9 cellular contexts compared by ENCODE assay signal in genomic region chr18:46623541-46623940, GRCh38. TPM values are rescaled to one million over a fixed set of nuclear protein-coding genes. Genes with fewer than 3 reads are reported as not detected.
A peak's percentile ranks its signal among the peaks of the same experiment; 100 is the strongest.
DNase-seq lines count a peak whose midpoint lies in the region; ATAC-seq, FAIRE-seq and TF ChIP-seq lines count a peak whose summit lies in the region.
"Had no signal": no experiment of that assay in that cellular context is flagged by ENCODE, and none has a peak within 500 bp of the region (broad histone marks: within the 10 kb centered on the region; RNA-seq: fewer than 3 reads in every experiment).

No MANE protein-coding gene starts in this region.

- H3K4me3 ChIP-seq in GM06990 (replicated peaks; ENCODE audit: low read depth, low read length) = no peak overlapping the region
- H3K4me3 ChIP-seq in endothelial cell of umbilical vein (replicated peaks in 1 of 3; ENCODE audit: insufficient read depth in 1 of 3, low read depth in 1 of 3, low read length in 3 of 3) = no peak overlapping the region
- no peak overlapping the region for H3K4me3 ChIP-seq in rectal smooth muscle tissue (ENCODE audit: low read length)

- H3K4me3 Mint-ChIP-seq in activated CD4-positive, alpha-beta memory T cell treated with anti-CD3 and anti-CD28 coated beads, Interleukin-2, amount 10 ng/mL, durations not matched to agents 7 days and 5 days = no peak overlapping the region

- peaks cover 11% of the 10 kb centered on the region for H3K27me3 Mint-ChIP-seq in activated CD4-positive, alpha-beta memory T cell treated with anti-CD3 and anti-CD28 coated beads, Interleukin-2, amount 10 ng/mL, durations not matched to agents 7 days and 5 days

- H3K27ac Mint-ChIP-seq in activated CD4-positive, alpha-beta memory T cell treated with anti-CD3 and anti-CD28 coated beads, Interleukin-2, amount 10 ng/mL, durations not matched to agents 7 days and 5 days = peak overlapping the region; percentile 51

- H3K9me1 ChIP-seq in endothelial cell of umbilical vein (replicated peaks; ENCODE audit: control insufficient read depth, extremely low read depth, insufficient read depth, low read length) = no peaks in the 10 kb centered on the region

- POLR2A ChIA-PET in activated CD4-positive, alpha-beta memory T cell treated with anti-CD3 and anti-CD28 coated beads, Interleukin-2, amount 10 ng/mL, durations not matched to agents 7 days and 5 days (lab: Charles Lee) = interaction anchor here (1.2 to 1.3 kb wide), 2 partner anchors 294 to 373 kb away, joined by 3 to 5 read pairs; partner anchors contain the start of genes KATNAL2 and PIAS2
- POLR2A ChIA-PET in endothelial cell of umbilical vein (lab: Charles Lee) = no interaction called here

- no peak overlapping the region for H3K27ac ChIP-seq in endothelial cell of umbilical vein (ENCODE audit: insufficient read depth, low read depth, low read length)
- peak overlapping the region; percentile 34 for H3K27ac ChIP-seq in rectal smooth muscle tissue (ENCODE audit: low read depth, low read length)

- FAIRE-seq in endothelial cell of umbilical vein (lab: Jason Lieb, UNC) = peak; percentile 62

- no peak overlapping the region for H3K4me2 ChIP-seq in endothelial cell of umbilical vein (ENCODE audit: insufficient read depth, low read length)

- H3K36me3 ChIP-seq in GM06990 (ENCODE audit: control insufficient read depth, insufficient read depth, low read length) (no peaks in the 10 kb centered on the region), endothelial cell of umbilical vein (ENCODE audit: control insufficient read depth in 2 of 2, extremely low read depth in 1 of 2, insufficient read depth in 2 of 2, low read length in 2 of 2) (no peaks in the 10 kb centered on the region), rectal smooth muscle tissue (ENCODE audit: control insufficient read depth, insufficient read depth, low read length) (no peaks in the 10 kb centered on the region)

- BruUV-seq in endothelial cell of umbilical vein (replicated peaks; lab: Mats Ljungman, UMichigan) = no TSS peak

- peaks cover 33% of the 10 kb centered on the region for H3K4me1 Mint-ChIP-seq in activated CD4-positive, alpha-beta memory T cell treated with anti-CD3 and anti-CD28 coated beads, Interleukin-2, amount 10 ng/mL, durations not matched to agents 7 days and 5 days

- TF ChIP-seq CTCF in GM06990 (IDR thresholded peaks at IDR 0.05; ENCODE audit: insufficient read depth, low read length, poor library complexity, severe bottlenecking) (no peak), endothelial cell of umbilical vein (IDR thresholded peaks at IDR 0.05; ENCODE audit: extremely low read depth in 1 of 2, insufficient read depth in 1 of 2, low read depth in 1 of 2, low read length in 2 of 2) (no peak)

- no peaks in the 10 kb centered on the region for H3K79me2 ChIP-seq in endothelial cell of umbilical vein (ENCODE audit: control insufficient read depth, insufficient read depth, low read length)

- H3K9me3 Mint-ChIP-seq in activated CD4-positive, alpha-beta memory T cell treated with anti-CD3 and anti-CD28 coated beads, Interleukin-2, amount 10 ng/mL, durations not matched to agents 7 days and 5 days = no peaks in the 10 kb centered on the region

- intact Hi-C loops in endothelial cell of umbilical vein (cut with micrococcal nuclease) = loop anchor here (1.0 kb wide), 1 partner anchor 450 kb away; no protein-coding TSS in a partner anchor

- H3K4me1 ChIP-seq in endothelial cell of umbilical vein (ENCODE audit: control insufficient read depth, extremely low read depth, insufficient read depth, low read length) (peaks cover 7% of the 10 kb centered on the region), rectal smooth muscle tissue (ENCODE audit: control insufficient read depth, insufficient read depth, low read length) (peaks cover 7% of the 10 kb centered on the region)

- no peaks in the 10 kb centered on the region for H3K36me3 Mint-ChIP-seq in activated CD4-positive, alpha-beta memory T cell treated with anti-CD3 and anti-CD28 coated beads, Interleukin-2, amount 10 ng/mL, durations not matched to agents 7 days and 5 days (ENCODE audit: low read depth)

- H3K27me3 ChIP-seq in GM06990 (replicated peaks; ENCODE audit: control insufficient read depth, insufficient read depth, low read length) (no peaks in the 10 kb centered on the region; the same call in 1 of the 2 replicates), endothelial cell of umbilical vein (ENCODE audit: control insufficient read depth in 2 of 2, insufficient read depth in 2 of 2, low read length in 2 of 2) (no peaks in the 10 kb centered on the region), rectal smooth muscle tissue (ENCODE audit: control insufficient read depth, insufficient read depth, low read length) (no peaks in the 10 kb centered on the region)

- dilution Hi-C loops in endothelial cell of umbilical vein (cut with MboI; ENCODE audit: extremely low pct_ligation_motif_present, low sequenced_read_pairs) = no loop called here

- no peak for TF ChIP-seq POLR2A in endothelial cell of umbilical vein (IDR thresholded peaks at IDR 0.05; ENCODE audit: low read depth, low read length)

- CTCF ChIA-PET in activated CD4-positive, alpha-beta memory T cell treated with anti-CD3 and anti-CD28 coated beads, Interleukin-2, amount 10 ng/mL, durations not matched to agents 7 days and 5 days (lab: Charles Lee) = interaction anchor here (0.8 to 2.6 kb wide), 9 partner anchors 15 to 474 kb away, joined by 3 to 19 read pairs (median 6); a partner anchor contains a TSS
- CTCF ChIA-PET in endothelial cell of umbilical vein (lab: Charles Lee) = interaction anchor here (0.7 to 3.1 kb wide), 9 partner anchors 15 to 550 kb away, joined by 3 to 20 read pairs (median 4); partner anchors contain the start of gene LOXHD1

- peak overlapping the region; percentile 57 for H2AFZ ChIP-seq in endothelial cell of umbilical vein (ENCODE audit: low read depth, low read length)

- ATAC-seq in GM21619 (IDR thresholded peaks at IDR 0.05; ENCODE audit: unreplicated experiment) = no peak
- no peak for ATAC-seq in HG02759 (IDR thresholded peaks at IDR 0.05; ENCODE audit: unreplicated experiment)

- DNase-seq in GM06990 (ENCODE audit: extremely low read depth, insufficient read length) (peak; percentile 6), endothelial cell of umbilical vein (ENCODE audit: low read depth, low spot score) (peak; percentile 12), NCI-H69 (lab: John Stamatoyannopoulos, UW) (no peak), GM19240 (ENCODE audit: insufficient read length, low spot score) (no peak)
- peak; percentile 49 for DNase-seq in activated CD4-positive, alpha-beta memory T cell treated with anti-CD3 and anti-CD28 coated beads, Interleukin-2, amount 10 ng/mL, durations not matched to agents 7 days and 5 days

- H3K9me3 ChIP-seq in endothelial cell of umbilical vein (replicated peaks; ENCODE audit: control insufficient read depth, insufficient read depth, low read length) = no peaks in the 10 kb centered on the region

- H3K9ac ChIP-seq in endothelial cell of umbilical vein (replicated peaks; ENCODE audit: extremely low read depth, insufficient read depth, low read length) = no peak overlapping the region
- H3K9ac ChIP-seq in rectal smooth muscle tissue (ENCODE audit: low read length) = peak overlapping the region; percentile 12

- no peaks in the 10 kb centered on the region for H4K20me1 ChIP-seq in endothelial cell of umbilical vein (replicated peaks; ENCODE audit: control insufficient read depth, extremely low read depth, insufficient read depth, low read length)

TF ChIP-seq in endothelial cell of umbilical vein, 7 proteins besides CTCF, POLR2A, EP300 and RAD21:
- TF ChIP-seq EZH2 (IDR thresholded peaks at IDR 0.05; ENCODE audit: borderline replicate concordance, low read depth, low read length, severe bottlenecking) (no peak), FOS (IDR thresholded peaks at IDR 0.05; ENCODE audit: borderline replicate concordance, insufficient read depth, low read length) (no peak), JUN (IDR thresholded peaks at IDR 0.05; ENCODE audit: borderline replicate concordance, insufficient read depth, insufficient read length, low read depth) (no peak), GATA2 (IDR thresholded peaks at IDR 0.05; ENCODE audit: insufficient read depth, insufficient read length, low read depth, low read length) (no peak), MYC (IDR thresholded peaks at IDR 0.05; ENCODE audit: low read depth, low read length) (no peak), POLR2AphosphoS5 (IDR thresholded peaks at IDR 0.05; ENCODE audit: insufficient read depth, low read depth, low read length) (no peak), MAX (IDR thresholded peaks at IDR 0.05; ENCODE audit: insufficient read depth, insufficient read length) (no peak)

RNA-seq across cellular contexts. Expression of gene LOXHD1, which starts 33.5 kb away (rescaled TPM):
- not detected for total RNA-seq in activated CD4-positive, alpha-beta memory T cell treated with anti-CD3 and anti-CD28 coated beads, Interleukin-2, amount 10 ng/mL, durations not matched to agents 7 days and 5 days
- total RNA-seq in endothelial cell of umbilical vein = not detected in 2 replicates
- 0.02 TPM in 1 of 2 replicates, not detected in the other for polyA plus RNA-seq in endothelial cell of umbilical vein
- polyA plus RNA-seq in endothelial cell of umbilical vein (2011; cell fraction: cytosol; rRNA removed) = not detected in 2 replicates
- polyA plus RNA-seq in endothelial cell of umbilical vein (2011; cell fraction: nucleus; rRNA removed) = not detected in 2 replicates
- polyA plus RNA-seq in endothelial cell of umbilical vein (2012) = not detected in 2 replicates
- not detected in 2 replicates for polyA minus RNA-seq in endothelial cell of umbilical vein
- polyA minus RNA-seq in endothelial cell of umbilical vein (2011; cell fraction: cytosol; rRNA and poly(A)+ RNA removed) = not detected
- polyA minus RNA-seq in endothelial cell of umbilical vein (2011; cell fraction: nucleus; rRNA and poly(A)+ RNA removed) = not detected in 2 replicates
- total RNA-seq: M059J had no signal

Comparison
In these comparisons a context has a peak if more than half of its experiments do, and no peak if none do; other contexts are left out.
1. DNase-seq: peak in GM06990 (single experiment), activated CD4-positive, alpha-beta memory T cell treated with anti-CD3 and anti-CD28 coated beads, Interleukin-2, amount 10 ng/mL, durations not matched to agents 7 days and 5 days (single experiment) and endothelial cell of umbilical vein (single experiment); none in NCI-H69 (single experiment) and GM19240 (single experiment).